In the genomic region with DNA sequence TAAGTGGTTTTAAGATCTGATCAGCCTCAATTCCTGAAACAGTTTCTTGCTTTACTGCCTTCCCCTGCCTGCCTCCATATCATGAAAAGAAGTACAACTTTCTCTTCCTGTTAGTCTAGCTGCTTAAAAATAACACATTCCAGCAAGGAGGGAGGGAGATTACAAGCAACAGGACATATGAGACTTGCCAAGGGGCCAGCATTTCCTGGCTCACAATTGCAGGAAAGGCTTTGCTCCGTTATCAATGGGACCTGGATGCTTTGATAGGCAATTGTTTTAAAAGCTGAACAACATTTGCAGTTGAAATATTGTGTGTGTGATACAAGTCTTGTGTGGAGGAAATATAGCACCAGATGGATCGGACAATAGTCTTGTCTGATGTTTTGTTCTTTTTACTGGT, we compare ENCODE assay signal across 13 cellular contexts.
A peak's percentile ranks its signal among the peaks of the same experiment; 100 is the strongest.
DNase-seq lines count a peak whose midpoint lies in the region; ATAC-seq and TF ChIP-seq lines count a peak whose summit lies in the region.
"Had no signal": no experiment of that assay in that cellular context is flagged by ENCODE, and none has a peak within 500 bp of the region (broad histone marks: within the 10 kb centered on the region; RNA-seq: fewer than 3 reads in every experiment).

No MANE protein-coding gene starts in this region.

- peak; percentile 55 for ATAC-seq in Right ventricle myocardium superior (ENCODE audit: poor library complexity)
- ATAC-seq in HG03460 (IDR thresholded peaks at IDR 0.05; ENCODE audit: unreplicated experiment), result no peak
- ATAC-seq: naive thymus-derived CD4-positive, alpha-beta T cell had no signal

- H3K9me3 ChIP-seq in mesodermal cell (ENCODE audit: control insufficient read depth, low read length), result peaks cover 6% of the 10 kb centered on the region

- H3K27ac Mint-ChIP-seq in endothelial cell (ENCODE audit: unreplicated experiment) (peak overlapping the region; percentile 98), type B pancreatic cell (peak overlapping the region; percentile 2)
- H3K27ac Mint-ChIP-seq: activated CD4-positive, alpha-beta memory T cell treated with anti-CD3 and anti-CD28 coated beads for 36 hours; naive thymus-derived CD4-positive, alpha-beta T cell had no signal

- peak overlapping the region; percentile 87 for H3K27ac ChIP-seq in mesodermal cell (ENCODE audit: low read depth, low read length, severe bottlenecking)

- H3K9me3 Mint-ChIP-seq in endothelial cell (ENCODE audit: unreplicated experiment) (no peaks in the 10 kb centered on the region), type B pancreatic cell (no peaks in the 10 kb centered on the region)

- peaks cover 23% of the 10 kb centered on the region for H3K4me1 ChIP-seq in mesodermal cell (ENCODE audit: control insufficient read depth, insufficient read depth, low read length, poor library complexity, severe bottlenecking)

- H3K36me3 Mint-ChIP-seq in endothelial cell (ENCODE audit: low read depth, unreplicated experiment) (peaks cover 11% of the 10 kb centered on the region), type B pancreatic cell (no peaks in the 10 kb centered on the region)
- H3K36me3 Mint-ChIP-seq: activated CD4-positive, alpha-beta memory T cell treated with anti-CD3 and anti-CD28 coated beads for 36 hours; naive thymus-derived CD4-positive, alpha-beta T cell had no signal

- intact Hi-C loops in Right ventricle myocardium superior (cut with DNase I) (loop anchor here (10.0 kb wide), 1 partner anchor 305 kb away; no protein-coding TSS in a partner anchor), cardiac septum (cut with DNase I) (loop anchor here (1.0 to 10.0 kb wide), 3 partner anchors 102 to 425 kb away; partner anchors contain the start of gene FAT4)

- no peak overlapping the region for H3K4me3 ChIP-seq in mesodermal cell (ENCODE audit: extremely low read depth, insufficient read depth, low read length, poor library complexity, severe bottlenecking)

- no peak for TF ChIP-seq CTCF in endothelial cell (IDR thresholded peaks at IDR 0.05; ENCODE audit: unreplicated experiment)
- no peak for TF ChIP-seq CTCF in type B pancreatic cell (conservative IDR thresholded peaks at IDR 0.05)

- H3K27me3 Mint-ChIP-seq in endothelial cell (ENCODE audit: unreplicated experiment), result peaks cover 3% of the 10 kb centered on the region
- peaks cover 6% of the 10 kb centered on the region for H3K27me3 Mint-ChIP-seq in type B pancreatic cell
- H3K27me3 Mint-ChIP-seq: activated CD4-positive, alpha-beta memory T cell treated with anti-CD3 and anti-CD28 coated beads for 36 hours; naive thymus-derived CD4-positive, alpha-beta T cell had no signal

- no peaks in the 10 kb centered on the region for H3K36me3 ChIP-seq in mesodermal cell (ENCODE audit: control insufficient read depth, insufficient read depth, low read length)

- peak overlapping the region; percentile 42 for H3K4me3 Mint-ChIP-seq in endothelial cell (ENCODE audit: unreplicated experiment)
- H3K4me3 Mint-ChIP-seq in type B pancreatic cell, result no peak overlapping the region
- H3K4me3 Mint-ChIP-seq: activated CD4-positive, alpha-beta memory T cell treated with anti-CD3 and anti-CD28 coated beads for 36 hours; naive thymus-derived CD4-positive, alpha-beta T cell had no signal

- H3K4me1 Mint-ChIP-seq in endothelial cell (ENCODE audit: unreplicated experiment) (peaks cover 62% of the 10 kb centered on the region), type B pancreatic cell (ENCODE audit: unreplicated experiment) (peaks cover 27% of the 10 kb centered on the region)
- H3K4me1 Mint-ChIP-seq: naive thymus-derived CD4-positive, alpha-beta T cell had no signal

- 64 to 68% methylated on average over 2 of the region's 2 CpGs for WGBS in mesodermal cell (ENCODE audit: insufficient coverage in 2 of 2), 2 experiments

- DNase-seq in Right ventricle myocardium superior (no peak), cardiac septum (ENCODE audit: low spot score) (no peak), endothelial cell (ENCODE audit: low spot score) (peak; percentile 59), type B pancreatic cell (ENCODE audit: extremely low spot score, unreplicated experiment) (no peak), D341Med (ENCODE audit: low spot score) (no peak), NCI-H345 (lab: John Stamatoyannopoulos, UW) (no peak)
- DNase-seq: activated CD4-positive, alpha-beta memory T cell treated with anti-CD3 and anti-CD28 coated beads for 36 hours; activated effector memory CD4-positive, alpha-beta T cell treated with Interleukin-2 at 50 U/mL for 16 hours; naive thymus-derived CD4-positive, alpha-beta T cell; NCI-H1092; OCI-M1 had no signal
